In the genomic region with DNA sequence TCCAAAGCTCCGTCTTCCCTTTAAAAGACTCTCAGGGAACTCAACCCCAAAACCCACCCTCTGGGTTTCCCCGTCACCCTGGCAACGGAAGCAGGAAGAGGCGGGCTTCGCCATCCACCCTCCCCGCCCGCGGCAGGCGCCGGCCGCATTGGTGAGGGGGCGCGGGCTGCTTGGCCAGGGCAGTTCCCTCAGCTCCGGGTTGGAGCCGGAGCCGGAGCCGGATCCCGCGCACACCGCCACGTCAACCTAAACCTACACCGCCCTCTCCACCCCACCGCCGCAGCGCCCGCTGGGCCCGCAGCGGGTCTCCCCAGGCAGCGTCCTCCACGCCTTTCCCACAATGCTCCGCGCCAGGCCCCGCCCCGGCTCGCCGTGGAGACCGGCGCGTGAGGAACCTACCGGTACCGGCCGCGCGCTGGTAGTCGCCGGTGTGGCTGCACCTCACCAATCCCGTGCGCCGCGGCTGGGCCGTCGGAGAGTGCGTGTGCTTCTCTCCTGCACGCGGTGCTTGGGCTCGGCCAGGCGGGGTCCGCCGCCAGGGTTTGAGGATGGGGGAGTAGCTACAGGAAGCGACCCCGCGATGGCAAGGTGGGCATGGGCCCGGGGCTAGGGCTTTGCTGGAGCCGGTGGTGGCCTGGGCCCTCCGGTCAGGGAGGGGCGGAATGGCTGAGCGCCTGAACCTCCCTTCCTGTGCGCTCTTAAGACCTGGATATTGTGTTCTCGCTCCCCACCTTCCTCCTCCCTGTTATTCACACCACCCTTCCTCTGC, we compare ENCODE assay signal across 1 cellular context.
TF ChIP-seq lines count a peak whose summit lies in the region.

A gene with protein sequence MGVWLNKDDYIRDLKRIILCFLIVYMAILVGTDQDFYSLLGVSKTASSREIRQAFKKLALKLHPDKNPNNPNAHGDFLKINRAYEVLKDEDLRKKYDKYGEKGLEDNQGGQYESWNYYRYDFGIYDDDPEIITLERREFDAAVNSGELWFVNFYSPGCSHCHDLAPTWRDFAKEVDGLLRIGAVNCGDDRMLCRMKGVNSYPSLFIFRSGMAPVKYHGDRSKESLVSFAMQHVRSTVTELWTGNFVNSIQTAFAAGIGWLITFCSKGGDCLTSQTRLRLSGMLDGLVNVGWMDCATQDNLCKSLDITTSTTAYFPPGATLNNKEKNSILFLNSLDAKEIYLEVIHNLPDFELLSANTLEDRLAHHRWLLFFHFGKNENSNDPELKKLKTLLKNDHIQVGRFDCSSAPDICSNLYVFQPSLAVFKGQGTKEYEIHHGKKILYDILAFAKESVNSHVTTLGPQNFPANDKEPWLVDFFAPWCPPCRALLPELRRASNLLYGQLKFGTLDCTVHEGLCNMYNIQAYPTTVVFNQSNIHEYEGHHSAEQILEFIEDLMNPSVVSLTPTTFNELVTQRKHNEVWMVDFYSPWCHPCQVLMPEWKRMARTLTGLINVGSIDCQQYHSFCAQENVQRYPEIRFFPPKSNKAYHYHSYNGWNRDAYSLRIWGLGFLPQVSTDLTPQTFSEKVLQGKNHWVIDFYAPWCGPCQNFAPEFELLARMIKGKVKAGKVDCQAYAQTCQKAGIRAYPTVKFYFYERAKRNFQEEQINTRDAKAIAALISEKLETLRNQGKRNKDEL (plus strand): TSS at position 362 of the 769 bp plus-strand sequence. CDS start 1,830 bp downstream, outside the sequence.

TF ChIP-seq in K562, 482 proteins besides CTCF, POLR2A, EP300 and RAD21 (continued from another document and continues in another):
- TF ChIP-seq, protein P1, sequence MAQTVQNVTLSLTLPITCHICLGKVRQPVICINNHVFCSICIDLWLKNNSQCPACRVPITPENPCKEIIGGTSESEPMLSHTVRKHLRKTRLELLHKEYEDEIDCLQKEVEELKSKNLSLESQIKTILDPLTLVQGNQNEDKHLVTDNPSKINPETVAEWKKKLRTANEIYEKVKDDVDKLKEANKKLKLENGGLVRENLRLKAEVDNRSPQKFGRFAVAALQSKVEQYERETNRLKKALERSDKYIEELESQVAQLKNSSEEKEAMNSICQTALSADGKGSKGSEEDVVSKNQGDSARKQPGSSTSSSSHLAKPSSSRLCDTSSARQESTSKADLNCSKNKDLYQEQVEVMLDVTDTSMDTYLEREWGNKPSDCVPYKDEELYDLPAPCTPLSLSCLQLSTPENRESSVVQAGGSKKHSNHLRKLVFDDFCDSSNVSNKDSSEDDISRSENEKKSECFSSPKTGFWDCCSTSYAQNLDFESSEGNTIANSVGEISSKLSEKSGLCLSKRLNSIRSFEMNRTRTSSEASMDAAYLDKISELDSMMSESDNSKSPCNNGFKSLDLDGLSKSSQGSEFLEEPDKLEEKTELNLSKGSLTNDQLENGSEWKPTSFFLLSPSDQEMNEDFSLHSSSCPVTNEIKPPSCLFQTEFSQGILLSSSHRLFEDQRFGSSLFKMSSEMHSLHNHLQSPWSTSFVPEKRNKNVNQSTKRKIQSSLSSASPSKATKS (CRISPR knock-in tag; IDR thresholded peaks at IDR 0.05), result no peak
- TF ChIP-seq U2AF1 (optimal IDR thresholded peaks at IDR 0.05; ENCODE audit: low read depth, low read length) (no peak), TBL1XR1 (IDR thresholded peaks at IDR 0.05; ENCODE audit: low read length in 2 of 2) (no peak), ZNF24 (IDR thresholded peaks at IDR 0.05) (peak; percentile 35; the same call in 1 of the 2 replicates), ZNF134 (CRISPR knock-in tag; conservative IDR thresholded peaks at IDR 0.05) (no peak), XRCC3 (IDR thresholded peaks at IDR 0.05) (no peak), MAZ (CRISPR knock-in tag; conservative IDR thresholded peaks at IDR 0.05 in 1 of 2, IDR thresholded peaks at IDR 0.05 in 1 of 2) (peak; percentile 90 to 91), MCM2 (IDR thresholded peaks at IDR 0.05; ENCODE audit: low read depth) (no peak), NUFIP1 (IDR thresholded peaks at IDR 0.05; ENCODE audit: partially characterized antibody) (no peak), ZNF507 (tag; conservative IDR thresholded peaks at IDR 0.05) (no peak), NFATC3 (IDR thresholded peaks at IDR 0.05) (no peak), ZNF311 (CRISPR knock-in tag; IDR thresholded peaks at IDR 0.05) (0 out of 2 replicates have a peak, but pooled peaks have one; percentile 15), PYGO2 (tag; IDR thresholded peaks at IDR 0.05) (no peak), KDM1A (IDR thresholded peaks at IDR 0.05) (0 out of 4 replicates have a peak, but pooled peaks of 1 of the 2 experiments have one; percentile 2), ZNF431 (CRISPR knock-in tag; IDR thresholded peaks at IDR 0.05) (no peak; the same call in 1 of the 2 replicates), NR1H2 (CRISPR knock-in tag; IDR thresholded peaks at IDR 0.05) (no peak), SMARCA5 (IDR thresholded peaks at IDR 0.05) (no peak), CBX2 (IDR thresholded peaks at IDR 0.05; ENCODE audit: insufficient read depth, low read length, poor library complexity, severe bottlenecking) (no peak), PHF20 (IDR thresholded peaks at IDR 0.05; ENCODE audit: partially characterized antibody) (peak; percentile 80), NCOA2 (IDR thresholded peaks at IDR 0.05; ENCODE audit: partially characterized antibody in 2 of 2) (no peak), HNRNPL (IDR thresholded peaks at IDR 0.05; ENCODE audit: low read depth, low read length) (peak; percentile 91), E2F3 (CRISPR knock-in tag; IDR thresholded peaks at IDR 0.05) (no peak), PHF21A (IDR thresholded peaks at IDR 0.05; ENCODE audit: borderline replicate concordance, low read depth) (no peak), KLF6 (CRISPR knock-in tag; IDR thresholded peaks at IDR 0.05; ENCODE audit: borderline replicate concordance) (no peak; the same call in 1 of the 2 replicates), PPARD (CRISPR knock-in tag; IDR thresholded peaks at IDR 0.05) (no peak), EZH2 (IDR thresholded peaks at IDR 0.05; ENCODE audit: borderline replicate concordance, low read depth, low read length) (no peak), CBFA2T3 (IDR thresholded peaks at IDR 0.05) (no peak), ZNF561 (CRISPR knock-in tag; conservative IDR thresholded peaks at IDR 0.05) (no peak), CTBP1 (IDR thresholded peaks at IDR 0.05; ENCODE audit: borderline replicate concordance) (peak; percentile 94), NCOA6 (IDR thresholded peaks at IDR 0.05) (no peak), CBFB (CRISPR knock-in tag; IDR thresholded peaks at IDR 0.05) (no peak), ATF1 (CRISPR knock-in tag; IDR thresholded peaks at IDR 0.05) (no peak; the same call in 1 of the 2 replicates), ATF1 (tag; IDR thresholded peaks at IDR 0.05) (peak; percentile 83), STAG1 (CRISPR knock-in tag; IDR thresholded peaks at IDR 0.05; ENCODE audit: borderline replicate concordance) (no peak), TAF1 (IDR thresholded peaks at IDR 0.05; ENCODE audit: control insufficient read depth, extremely low read depth, insufficient read depth, low read length, severe bottlenecking) (peak; percentile 75)
- TF ChIP-seq, protein P2, sequence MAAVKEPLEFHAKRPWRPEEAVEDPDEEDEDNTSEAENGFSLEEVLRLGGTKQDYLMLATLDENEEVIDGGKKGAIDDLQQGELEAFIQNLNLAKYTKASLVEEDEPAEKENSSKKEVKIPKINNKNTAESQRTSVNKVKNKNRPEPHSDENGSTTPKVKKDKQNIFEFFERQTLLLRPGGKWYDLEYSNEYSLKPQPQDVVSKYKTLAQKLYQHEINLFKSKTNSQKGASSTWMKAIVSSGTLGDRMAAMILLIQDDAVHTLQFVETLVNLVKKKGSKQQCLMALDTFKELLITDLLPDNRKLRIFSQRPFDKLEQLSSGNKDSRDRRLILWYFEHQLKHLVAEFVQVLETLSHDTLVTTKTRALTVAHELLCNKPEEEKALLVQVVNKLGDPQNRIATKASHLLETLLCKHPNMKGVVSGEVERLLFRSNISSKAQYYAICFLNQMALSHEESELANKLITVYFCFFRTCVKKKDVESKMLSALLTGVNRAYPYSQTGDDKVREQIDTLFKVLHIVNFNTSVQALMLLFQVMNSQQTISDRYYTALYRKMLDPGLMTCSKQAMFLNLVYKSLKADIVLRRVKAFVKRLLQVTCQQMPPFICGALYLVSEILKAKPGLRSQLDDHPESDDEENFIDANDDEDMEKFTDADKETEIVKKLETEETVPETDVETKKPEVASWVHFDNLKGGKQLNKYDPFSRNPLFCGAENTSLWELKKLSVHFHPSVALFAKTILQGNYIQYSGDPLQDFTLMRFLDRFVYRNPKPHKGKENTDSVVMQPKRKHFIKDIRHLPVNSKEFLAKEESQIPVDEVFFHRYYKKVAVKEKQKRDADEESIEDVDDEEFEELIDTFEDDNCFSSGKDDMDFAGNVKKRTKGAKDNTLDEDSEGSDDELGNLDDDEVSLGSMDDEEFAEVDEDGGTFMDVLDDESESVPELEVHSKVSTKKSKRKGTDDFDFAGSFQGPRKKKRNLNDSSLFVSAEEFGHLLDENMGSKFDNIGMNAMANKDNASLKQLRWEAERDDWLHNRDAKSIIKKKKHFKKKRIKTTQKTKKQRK (IDR thresholded peaks at IDR 0.05; ENCODE audit: borderline replicate concordance, low read depth, low read length), result no peak
- TF ChIP-seq, protein P3, sequence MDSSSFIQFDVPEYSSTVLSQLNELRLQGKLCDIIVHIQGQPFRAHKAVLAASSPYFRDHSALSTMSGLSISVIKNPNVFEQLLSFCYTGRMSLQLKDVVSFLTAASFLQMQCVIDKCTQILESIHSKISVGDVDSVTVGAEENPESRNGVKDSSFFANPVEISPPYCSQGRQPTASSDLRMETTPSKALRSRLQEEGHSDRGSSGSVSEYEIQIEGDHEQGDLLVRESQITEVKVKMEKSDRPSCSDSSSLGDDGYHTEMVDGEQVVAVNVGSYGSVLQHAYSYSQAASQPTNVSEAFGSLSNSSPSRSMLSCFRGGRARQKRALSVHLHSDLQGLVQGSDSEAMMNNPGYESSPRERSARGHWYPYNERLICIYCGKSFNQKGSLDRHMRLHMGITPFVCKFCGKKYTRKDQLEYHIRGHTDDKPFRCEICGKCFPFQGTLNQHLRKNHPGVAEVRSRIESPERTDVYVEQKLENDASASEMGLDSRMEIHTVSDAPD (CRISPR knock-in tag; IDR thresholded peaks at IDR 0.05), result no peak
- TF ChIP-seq, protein P4, sequence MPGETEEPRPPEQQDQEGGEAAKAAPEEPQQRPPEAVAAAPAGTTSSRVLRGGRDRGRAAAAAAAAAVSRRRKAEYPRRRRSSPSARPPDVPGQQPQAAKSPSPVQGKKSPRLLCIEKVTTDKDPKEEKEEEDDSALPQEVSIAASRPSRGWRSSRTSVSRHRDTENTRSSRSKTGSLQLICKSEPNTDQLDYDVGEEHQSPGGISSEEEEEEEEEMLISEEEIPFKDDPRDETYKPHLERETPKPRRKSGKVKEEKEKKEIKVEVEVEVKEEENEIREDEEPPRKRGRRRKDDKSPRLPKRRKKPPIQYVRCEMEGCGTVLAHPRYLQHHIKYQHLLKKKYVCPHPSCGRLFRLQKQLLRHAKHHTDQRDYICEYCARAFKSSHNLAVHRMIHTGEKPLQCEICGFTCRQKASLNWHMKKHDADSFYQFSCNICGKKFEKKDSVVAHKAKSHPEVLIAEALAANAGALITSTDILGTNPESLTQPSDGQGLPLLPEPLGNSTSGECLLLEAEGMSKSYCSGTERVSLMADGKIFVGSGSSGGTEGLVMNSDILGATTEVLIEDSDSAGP (CRISPR knock-in tag; IDR thresholded peaks at IDR 0.05), result no peak; the same call in 1 of the 2 replicates
- TF ChIP-seq, protein P5, sequence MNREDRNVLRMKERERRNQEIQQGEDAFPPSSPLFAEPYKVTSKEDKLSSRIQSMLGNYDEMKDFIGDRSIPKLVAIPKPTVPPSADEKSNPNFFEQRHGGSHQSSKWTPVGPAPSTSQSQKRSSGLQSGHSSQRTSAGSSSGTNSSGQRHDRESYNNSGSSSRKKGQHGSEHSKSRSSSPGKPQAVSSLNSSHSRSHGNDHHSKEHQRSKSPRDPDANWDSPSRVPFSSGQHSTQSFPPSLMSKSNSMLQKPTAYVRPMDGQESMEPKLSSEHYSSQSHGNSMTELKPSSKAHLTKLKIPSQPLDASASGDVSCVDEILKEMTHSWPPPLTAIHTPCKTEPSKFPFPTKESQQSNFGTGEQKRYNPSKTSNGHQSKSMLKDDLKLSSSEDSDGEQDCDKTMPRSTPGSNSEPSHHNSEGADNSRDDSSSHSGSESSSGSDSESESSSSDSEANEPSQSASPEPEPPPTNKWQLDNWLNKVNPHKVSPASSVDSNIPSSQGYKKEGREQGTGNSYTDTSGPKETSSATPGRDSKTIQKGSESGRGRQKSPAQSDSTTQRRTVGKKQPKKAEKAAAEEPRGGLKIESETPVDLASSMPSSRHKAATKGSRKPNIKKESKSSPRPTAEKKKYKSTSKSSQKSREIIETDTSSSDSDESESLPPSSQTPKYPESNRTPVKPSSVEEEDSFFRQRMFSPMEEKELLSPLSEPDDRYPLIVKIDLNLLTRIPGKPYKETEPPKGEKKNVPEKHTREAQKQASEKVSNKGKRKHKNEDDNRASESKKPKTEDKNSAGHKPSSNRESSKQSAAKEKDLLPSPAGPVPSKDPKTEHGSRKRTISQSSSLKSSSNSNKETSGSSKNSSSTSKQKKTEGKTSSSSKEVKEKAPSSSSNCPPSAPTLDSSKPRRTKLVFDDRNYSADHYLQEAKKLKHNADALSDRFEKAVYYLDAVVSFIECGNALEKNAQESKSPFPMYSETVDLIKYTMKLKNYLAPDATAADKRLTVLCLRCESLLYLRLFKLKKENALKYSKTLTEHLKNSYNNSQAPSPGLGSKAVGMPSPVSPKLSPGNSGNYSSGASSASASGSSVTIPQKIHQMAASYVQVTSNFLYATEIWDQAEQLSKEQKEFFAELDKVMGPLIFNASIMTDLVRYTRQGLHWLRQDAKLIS (CRISPR knock-in tag; IDR thresholded peaks at IDR 0.05), result no peak; the same call in 1 of the 2 replicates
- TF ChIP-seq, protein P6, sequence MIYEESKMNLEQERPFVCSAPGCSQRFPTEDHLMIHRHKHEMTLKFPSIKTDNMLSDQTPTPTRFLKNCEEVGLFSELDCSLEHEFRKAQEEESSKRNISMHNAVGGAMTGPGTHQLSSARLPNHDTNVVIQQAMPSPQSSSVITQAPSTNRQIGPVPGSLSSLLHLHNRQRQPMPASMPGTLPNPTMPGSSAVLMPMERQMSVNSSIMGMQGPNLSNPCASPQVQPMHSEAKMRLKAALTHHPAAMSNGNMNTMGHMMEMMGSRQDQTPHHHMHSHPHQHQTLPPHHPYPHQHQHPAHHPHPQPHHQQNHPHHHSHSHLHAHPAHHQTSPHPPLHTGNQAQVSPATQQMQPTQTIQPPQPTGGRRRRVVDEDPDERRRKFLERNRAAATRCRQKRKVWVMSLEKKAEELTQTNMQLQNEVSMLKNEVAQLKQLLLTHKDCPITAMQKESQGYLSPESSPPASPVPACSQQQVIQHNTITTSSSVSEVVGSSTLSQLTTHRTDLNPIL (CRISPR knock-in tag; IDR thresholded peaks at IDR 0.05), result no peak
- TF ChIP-seq, protein P7, sequence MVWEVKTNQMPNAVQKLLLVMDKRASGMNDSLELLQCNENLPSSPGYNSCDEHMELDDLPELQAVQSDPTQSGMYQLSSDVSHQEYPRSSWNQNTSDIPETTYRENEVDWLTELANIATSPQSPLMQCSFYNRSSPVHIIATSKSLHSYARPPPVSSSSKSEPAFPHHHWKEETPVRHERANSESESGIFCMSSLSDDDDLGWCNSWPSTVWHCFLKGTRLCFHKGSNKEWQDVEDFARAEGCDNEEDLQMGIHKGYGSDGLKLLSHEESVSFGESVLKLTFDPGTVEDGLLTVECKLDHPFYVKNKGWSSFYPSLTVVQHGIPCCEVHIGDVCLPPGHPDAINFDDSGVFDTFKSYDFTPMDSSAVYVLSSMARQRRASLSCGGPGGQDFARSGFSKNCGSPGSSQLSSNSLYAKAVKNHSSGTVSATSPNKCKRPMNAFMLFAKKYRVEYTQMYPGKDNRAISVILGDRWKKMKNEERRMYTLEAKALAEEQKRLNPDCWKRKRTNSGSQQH (CRISPR knock-in tag; IDR thresholded peaks at IDR 0.05), result no peak
